In genomic region chr1:84677415-84678099, GRCh38 we compare ENCODE assay signal across 23 cellular contexts.
"Had no signal": no experiment of that assay in that cellular context is flagged by ENCODE, and none has a peak within 500 bp of the region (broad histone marks: within the 10 kb centered on the region; RNA-seq: fewer than 3 reads in every experiment).

No MANE protein-coding gene starts in this region.

- H3K4me3 ChIP-seq: SJSA1, SK-N-MC had no signal

- H3K36me3 ChIP-seq: SJSA1 had no signal

- H3K27me3 Mint-ChIP-seq: T-cell had no signal

- H3K9me3 ChIP-seq: SJSA1 had no signal

- H3K27me3 ChIP-seq: SJSA1 had no signal

- H3K4me3 Mint-ChIP-seq: T-cell had no signal

- H3K27ac ChIP-seq: SJSA1, SK-N-MC had no signal

- H3K27ac Mint-ChIP-seq: T-cell had no signal

- DNase-seq: KBM-7, MV-4-11, NCI-H1048, NCI-H1105 treated with DMSO at 0.1 percent for 48 hours, NCI-H1417 treated with DMSO at 0.1 percent for 48 hours, NCI-H146, NCI-H187, NCI-H2029, NCI-H2081 treated with DMSO at 0.1 percent for 48 hours, NCI-H2171, NCI-H226, NCI-H446, NCI-H510A, NCI-H524 treated with DMSO at 0.1 percent for 48 hours, NCI-H69, NCI-H774, Right ventricle myocardium superior, RPMI8226, SIG-M5, SW 1271, T-cell had no signal

- H3K4me1 ChIP-seq: SJSA1 had no signal

- ATAC-seq: T-cell had no signal
